ENCODE assay signal across 8 cellular contexts in genomic region chr19:43826787-43827754, GRCh38.
A peak's percentile ranks its signal among the peaks of the same experiment; 100 is the strongest.
DNase-seq lines count a peak whose midpoint lies in the region; ATAC-seq and TF ChIP-seq lines count a peak whose summit lies in the region.

ZNF283 (plus strand) TSS chr19:43827321; CDS start chr19:43833505, 6,184 bp downstream.

- ATAC-seq in GM18517 (IDR thresholded peaks at IDR 0.05; ENCODE audit: unreplicated experiment) (peak; percentile 82), HG03196 (IDR thresholded peaks at IDR 0.05; ENCODE audit: unreplicated experiment) (peak; percentile 86)

- peaks cover 17% of the 10 kb centered on the region for H3K4me1 Mint-ChIP-seq in dendritic cell treated with granulocyte-macrophage colony-stimulating factor and Interleukin-4, amounts not matched to agents 40 ng/mL and 50 ng/mL, for 4 days (ENCODE audit: low read depth)

- H3K27me3 Mint-ChIP-seq in dendritic cell treated with granulocyte-macrophage colony-stimulating factor and Interleukin-4, amounts not matched to agents 40 ng/mL and 50 ng/mL, for 4 days = peaks cover 31% of the 10 kb centered on the region

- peaks cover 46% of the 10 kb centered on the region for H3K36me3 Mint-ChIP-seq in dendritic cell treated with granulocyte-macrophage colony-stimulating factor and Interleukin-4, amounts not matched to agents 40 ng/mL and 50 ng/mL, for 4 days (ENCODE audit: low read depth)

- intact Hi-C loops in dendritic cell treated with granulocyte-macrophage colony-stimulating factor and Interleukin-4, amounts not matched to agents 40 ng/mL and 50 ng/mL, for 4 days (cut with micrococcal nuclease) = loop anchor here (5.0 kb wide), 1 partner anchor 105 kb away; no protein-coding TSS in a partner anchor

- H3K27ac Mint-ChIP-seq in dendritic cell treated with granulocyte-macrophage colony-stimulating factor and Interleukin-4, amounts not matched to agents 40 ng/mL and 50 ng/mL, for 4 days = peak within 1 kb of the TSS; percentile 87

- DNase-seq in NCI-H510A treated with DMSO at 0.1 percent for 48 hours (lab: John Stamatoyannopoulos, UW) = peak; percentile 75
- peak; percentile 90 for DNase-seq in activated CD4-positive, alpha-beta T cell treated with anti-CD3 and anti-CD28 coated beads for 48 hours
- DNase-seq in left kidney (ENCODE audit: low read depth, low spot score) = peak; percentile 98
- peak; percentile 73 to 75 for DNase-seq in stimulated activated CD4-positive, alpha-beta T cell treated with anti-CD3 and anti-CD28 coated beads, Interleukin-1b, Interleukin-23, amount 100 ng/mL, for 4 hours (ENCODE audit: low read depth in 2 of 2)

- H3K9me3 Mint-ChIP-seq in dendritic cell treated with granulocyte-macrophage colony-stimulating factor and Interleukin-4, amounts not matched to agents 40 ng/mL and 50 ng/mL, for 4 days = peaks cover 16% of the 10 kb centered on the region

- TF ChIP-seq CTCF in 22Rv1 (IDR thresholded peaks at IDR 0.05) = no peak

- peak within 1 kb of the TSS; percentile 85 for H3K4me3 Mint-ChIP-seq in dendritic cell treated with granulocyte-macrophage colony-stimulating factor and Interleukin-4, amounts not matched to agents 40 ng/mL and 50 ng/mL, for 4 days

- H3K27ac ChIP-seq in 22Rv1 = peak within 1 kb of the TSS; percentile 71

Comparison
In these comparisons a context has a peak if more than half of its experiments do, and no peak if none do; other contexts are left out.
1. Peak in every context shown above with its lines: DNase-seq, ATAC-seq and H3K27ac ChIP-seq.